8 cellular contexts compared by ENCODE assay signal in genomic region chr2:207311316-207312005, GRCh38.
DNase-seq lines count a peak whose midpoint lies in the region; ATAC-seq and TF ChIP-seq lines count a peak whose summit lies in the region.

No MANE protein-coding gene starts in this region.

- H3K4me1 ChIP-seq in BE2C (peaks cover 31% of the 10 kb centered on the region), Panc1 (ENCODE audit: control insufficient read depth, insufficient read depth, low read length) (no peaks in the 10 kb centered on the region), colonic mucosa (no peaks in the 10 kb centered on the region), mucosa of descending colon (ENCODE audit: low read depth) (no peaks in the 10 kb centered on the region), HAP-1 (no peaks in the 10 kb centered on the region)
- no peaks in the 10 kb centered on the region for H3K4me1 ChIP-seq in effector memory CD4-positive, alpha-beta T cell (ENCODE audit: control insufficient read depth, insufficient read depth, low read length, poor library complexity, severe bottlenecking)

- ATAC-seq in GM18868 (IDR thresholded peaks at IDR 0.05; ENCODE audit: unreplicated experiment): peak; percentile 93
- peak; percentile 78 for ATAC-seq in HG03097 (IDR thresholded peaks at IDR 0.05; ENCODE audit: low FRiP score, unreplicated experiment)
- ATAC-seq in Panc1: peak; percentile 51; the same call in 1 of the 2 replicates
- ATAC-seq in mucosa of descending colon: peak; percentile 87

- TF ChIP-seq CTCF in BE2C (IDR thresholded peaks at IDR 0.05; ENCODE audit: low read depth, low read length) (peak; percentile 64), Panc1 (IDR thresholded peaks at IDR 0.05) (peak; percentile 30; the same call in 1 of the 2 replicates), colonic mucosa (IDR thresholded peaks at IDR 0.05) (no peak), mucosa of descending colon (IDR thresholded peaks at IDR 0.05) (no peak)

- intact Hi-C loops in Panc1 (cut with micrococcal nuclease; ENCODE audit: unreplicated experiment): loop anchor here (10.0 kb wide), 1 partner anchor 327 kb away; no protein-coding TSS in a partner anchor
- intact Hi-C loops in colonic mucosa (cut with DNase I): no loop called here
- intact Hi-C loops in mucosa of descending colon (cut with DNase I, micrococcal nuclease): no loop called here

- CTCF ChIA-PET in Panc1 (lab: Charles Lee): no interaction called here

- H3K36me3 ChIP-seq in BE2C (no peaks in the 10 kb centered on the region), Panc1 (ENCODE audit: control insufficient read depth, insufficient read depth, low read length) (no peaks in the 10 kb centered on the region), colonic mucosa (no peaks in the 10 kb centered on the region), mucosa of descending colon (ENCODE audit: low read depth) (no peaks in the 10 kb centered on the region), HAP-1 (replicated peaks) (no peaks in the 10 kb centered on the region)
- H3K36me3 ChIP-seq in effector memory CD4-positive, alpha-beta T cell (ENCODE audit: control insufficient read depth, insufficient read depth, low read length): no peaks in the 10 kb centered on the region

- DNase-seq in BE2C (peak; percentile 63), Panc1 (ENCODE audit: low read depth, low spot score) (peak; percentile 73), colonic mucosa (peak; percentile 28), mucosa of descending colon (peak in 1 of 3 donors; percentile 28), HAP-1 (ENCODE audit: low spot score in 2 of 2) (no peak)
- no peak for DNase-seq in effector memory CD4-positive, alpha-beta T cell

- POLR2A ChIA-PET in Panc1 (lab: Charles Lee): no interaction called here

- H3K9me3 ChIP-seq in BE2C (no peaks in the 10 kb centered on the region), Panc1 (ENCODE audit: control insufficient read depth, insufficient read depth, low read depth, low read length) (no peaks in the 10 kb centered on the region), colonic mucosa (no peaks in the 10 kb centered on the region), mucosa of descending colon (no peaks in the 10 kb centered on the region), HAP-1 (no peaks in the 10 kb centered on the region)
- H3K9me3 ChIP-seq in effector memory CD4-positive, alpha-beta T cell (ENCODE audit: control insufficient read depth, low read length): no peaks in the 10 kb centered on the region

- H3K27me3 ChIP-seq in BE2C (no peaks in the 10 kb centered on the region), Panc1 (ENCODE audit: control insufficient read depth, insufficient read depth, low read length) (no peaks in the 10 kb centered on the region), colonic mucosa (no peaks in the 10 kb centered on the region), HAP-1 (ENCODE audit: low read depth) (no peaks in the 10 kb centered on the region)
- no peaks in the 10 kb centered on the region for H3K27me3 ChIP-seq in effector memory CD4-positive, alpha-beta T cell (replicated peaks; ENCODE audit: control insufficient read depth, insufficient read depth, low read length, poor library complexity, severe bottlenecking)

- in situ Hi-C loops in Panc1 (cut with HindIII; ENCODE audit: low pct_unique_long_range_greater_than_20kb, low sequenced_read_pairs): no loop called here
- in situ Hi-C loops in HAP-1 (cut with MboI; ENCODE audit: low sequenced_read_pairs): no loop called here

- H3K4me3 ChIP-seq in BE2C (ENCODE audit: low read depth, low read length) (no peak overlapping the region; the same call in 1 of the 2 replicates), Panc1 (ENCODE audit: low read depth in 2 of 2, low read length in 2 of 2) (no peak overlapping the region), colonic mucosa (no peak overlapping the region), mucosa of descending colon (no peak overlapping the region), HAP-1 (no peak overlapping the region)
- no peak overlapping the region for H3K4me3 ChIP-seq in effector memory CD4-positive, alpha-beta T cell (ENCODE audit: insufficient read depth, low read depth, low read length, poor library complexity, severe bottlenecking)

- no peak overlapping the region for H3K9ac ChIP-seq in colonic mucosa (ENCODE audit: low read depth in 2 of 2, low read length in 2 of 2)

- no TSS peak for BruUV-seq in Panc1 (replicated peaks; lab: Mats Ljungman, UMichigan)

- no peak overlapping the region for H3K27ac ChIP-seq in Panc1 (ENCODE audit: low read length)
- no peak overlapping the region for H3K27ac ChIP-seq in colonic mucosa
- no peak overlapping the region for H3K27ac ChIP-seq in effector memory CD4-positive, alpha-beta T cell (ENCODE audit: insufficient read depth, low read length, poor library complexity, severe bottlenecking)

Comparison
In these comparisons a context has a peak if more than half of its experiments do, and no peak if none do; other contexts are left out.
1. DNase-seq: peak in BE2C (single experiment), Panc1 (single experiment) and colonic mucosa (single experiment); none in HAP-1 (0 of 2) and effector memory CD4-positive, alpha-beta T cell (0 of 3).
2. CTCF ChIP-seq: peak in BE2C (single experiment) and Panc1 (single experiment); none in colonic mucosa (single experiment) and mucosa of descending colon (single experiment).
3. Peak in every context shown above with its lines, with median percentiles within 50 percentile points of each other: ATAC-seq.